Comparison of ENCODE assay signal across 2 cellular contexts in genomic region chr20:56202493-56203077, GRCh38.
TF ChIP-seq lines count a peak whose summit lies in the region.

No MANE protein-coding gene starts in this region.

TF ChIP-seq in IMR-90, 13 proteins besides CTCF, POLR2A, EP300 and RAD21 (continued from another document):
- TF ChIP-seq CEBPB (IDR thresholded peaks at IDR 0.05; ENCODE audit: low read depth, low read length) (no peak), RCOR1 (IDR thresholded peaks at IDR 0.05; ENCODE audit: insufficient replicate concordance, low read length) (no peak), ELK1 (IDR thresholded peaks at IDR 0.05; ENCODE audit: borderline replicate concordance, low read depth, low read length) (no peak), NFE2L2 (IDR thresholded peaks at IDR 0.05; ENCODE audit: low read depth, low read length) (no peak), FOS (IDR thresholded peaks at IDR 0.05; ENCODE audit: low read depth, low read length) (no peak), USF2 (IDR thresholded peaks at IDR 0.05; ENCODE audit: low read depth, low read length) (no peak), MAFK (IDR thresholded peaks at IDR 0.05; ENCODE audit: low read depth, low read length) (no peak), BHLHE40 (IDR thresholded peaks at IDR 0.05; ENCODE audit: low read depth, low read length) (no peak)
TF ChIP-seq in IMR-90: peak in this region for 0.

TF ChIP-seq in WTC11, 78 proteins besides CTCF, POLR2A, EP300 and RAD21:
- TF ChIP-seq ZSCAN18 (CRISPR knock-in tag; IDR thresholded peaks at IDR 0.05) (no peak), E2F5 (CRISPR knock-in tag; IDR thresholded peaks at IDR 0.05) (no peak), ZNF532 (CRISPR knock-in tag; IDR thresholded peaks at IDR 0.05; ENCODE audit: borderline replicate concordance) (no peak), JAZF1 (CRISPR knock-in tag; IDR thresholded peaks at IDR 0.05) (no peak), E2F4 (CRISPR knock-in tag; IDR thresholded peaks at IDR 0.05; ENCODE audit: borderline replicate concordance, low read depth) (no peak), TP53 (CRISPR knock-in tag; IDR thresholded peaks at IDR 0.05) (no peak), RORB (CRISPR knock-in tag; IDR thresholded peaks at IDR 0.05) (no peak)
